Comparison of ENCODE assay signal across 21 cellular contexts in the genomic region with DNA sequence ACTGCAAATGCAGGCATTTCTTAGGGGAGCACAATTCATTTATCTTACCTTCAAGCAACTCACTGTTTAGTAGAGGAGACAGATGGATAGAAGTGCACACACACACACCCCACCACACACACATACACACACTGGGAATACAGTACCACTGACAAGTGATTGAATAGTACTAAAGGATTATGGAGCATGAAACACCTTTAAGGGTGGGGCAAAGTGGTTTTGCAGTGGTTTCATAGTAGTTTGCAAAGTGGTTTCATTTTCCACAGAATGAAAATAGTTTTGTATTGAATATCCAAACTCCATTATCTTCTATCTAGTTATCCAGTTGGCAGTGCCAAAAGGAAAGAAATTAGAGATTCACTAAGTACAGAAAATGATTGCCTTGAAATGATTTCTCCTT. TPM values are rescaled to one million over a fixed set of nuclear protein-coding genes. Genes with fewer than 3 reads are reported as not detected.
A peak's percentile ranks its signal among the peaks of the same experiment; 100 is the strongest.
DNase-seq lines count a peak whose midpoint lies in the region; ATAC-seq and TF ChIP-seq lines count a peak whose summit lies in the region.
"Had no signal": no experiment of that assay in that cellular context is flagged by ENCODE, and none has a peak within 500 bp of the region (broad histone marks: within the 10 kb centered on the region; RNA-seq: fewer than 3 reads in every experiment).

No MANE protein-coding gene starts in this region.

- H3K79me2 ChIP-seq in MM.1S (ENCODE audit: low read length) = no peaks in the 10 kb centered on the region

- no peaks in the 10 kb centered on the region for H3K36me3 ChIP-seq in MM.1S (replicated peaks; ENCODE audit: insufficient read depth, low read length)
- H3K36me3 ChIP-seq: BE2C; BLaER1 treated with 17β-estradiol and CSF1 and Interleukin-3, amounts not matched to agents 10 nM and 100 nM had no signal

- H3K4me3 ChIP-seq in MM.1S (ENCODE audit: low read length) = no peak overlapping the region
- H3K4me3 ChIP-seq in coronary artery = no peak overlapping the region
- H3K4me3 ChIP-seq: A549; BLaER1 treated with 17β-estradiol and CSF1 and Interleukin-3, amounts not matched to agents 10 nM and 100 nM; GM23248 had no signal

- DNase-seq in NCI-H2107 treated with DMSO at 0.1 percent for 48 hours (lab: John Stamatoyannopoulos, UW; ENCODE audit: unreplicated experiment) (peak; percentile 52), NCI-H2107 (lab: John Stamatoyannopoulos, UW) (no peak), T-helper 2 cell (no peak), MM.1S (peak; percentile 50), coronary artery (ENCODE audit: low spot score) (no peak)
- DNase-seq in T-helper 2 cell treated with Interferon-gamma antibody and Interleukin-4, amounts not matched to agents 5 μg/mL and 100 μg/mL, for 36 hours (ENCODE audit: low spot score) = no peak
- DNase-seq: 8988T; ACHN; AML-193; BE2C; CD4-positive, alpha-beta T cell; CD8-positive, alpha-beta memory T cell; DMS 273 treated with DMSO at 0.1 percent for 48 hours; DND-41; GM23248; H7; HCEC 1CT had no signal

- TF ChIP-seq CTCF in MM.1S (IDR thresholded peaks at IDR 0.05; ENCODE audit: low read length) = no peak
- TF ChIP-seq CTCF in coronary artery (IDR thresholded peaks at IDR 0.05) = no peak

- ATAC-seq in activated T-helper 17 cell treated with anti-CD3 and anti-CD28 coated beads, Interleukin-2, amount 50 U/mL, for 72 hours (replicated peaks) = peak; percentile 42
- ATAC-seq: A549 had no signal

- H3K36me3 Mint-ChIP-seq in T-helper 2 cell treated with Interferon-gamma antibody and Interleukin-4, amounts not matched to agents 5 μg/mL and 100 μg/mL, for 36 hours (ENCODE audit: low read depth) = peaks cover 10% of the 10 kb centered on the region
- H3K36me3 Mint-ChIP-seq in activated T-helper 17 cell treated with anti-CD3 and anti-CD28 coated beads, Interleukin-2, amount 50 U/mL, for 72 hours (ENCODE audit: low read depth) = peaks cover 4% of the 10 kb centered on the region

- H3K9me3 Mint-ChIP-seq in T-helper 2 cell treated with Interferon-gamma antibody and Interleukin-4, amounts not matched to agents 5 μg/mL and 100 μg/mL, for 36 hours = peaks cover 24% of the 10 kb centered on the region
- no peaks in the 10 kb centered on the region for H3K9me3 Mint-ChIP-seq in activated T-helper 17 cell treated with anti-CD3 and anti-CD28 coated beads, Interleukin-2, amount 50 U/mL, for 72 hours

- H3K4me1 ChIP-seq in MM.1S (ENCODE audit: low read length) = peaks cover 8% of the 10 kb centered on the region
- H3K4me1 ChIP-seq: A549, BE2C had no signal

- H2AFZ ChIP-seq in MM.1S (ENCODE audit: low read length) = no peak overlapping the region
- H2AFZ ChIP-seq: GM23248 had no signal

- peaks cover 7% of the 10 kb centered on the region for H3K27me3 Mint-ChIP-seq in T-helper 2 cell treated with Interferon-gamma antibody and Interleukin-4, amounts not matched to agents 5 μg/mL and 100 μg/mL, for 36 hours (ENCODE audit: low read depth)
- no peaks in the 10 kb centered on the region for H3K27me3 Mint-ChIP-seq in activated T-helper 17 cell treated with anti-CD3 and anti-CD28 coated beads, Interleukin-2, amount 50 U/mL, for 72 hours

- no peaks in the 10 kb centered on the region for H3K27me3 ChIP-seq in MM.1S (replicated peaks; ENCODE audit: insufficient read depth, low read length)
- H3K27me3 ChIP-seq: BE2C; BLaER1 treated with 17β-estradiol and CSF1 and Interleukin-3, amounts not matched to agents 10 nM and 100 nM had no signal

- 0 out of 2 replicates have a peak, but pooled peaks cover 3% of the 10 kb centered on the region for H3K9me3 ChIP-seq in MM.1S (replicated peaks; ENCODE audit: insufficient read depth, low read length)
- H3K9me3 ChIP-seq: BE2C had no signal

- peaks cover 12% of the 10 kb centered on the region for H3K4me1 Mint-ChIP-seq in T-helper 2 cell treated with Interferon-gamma antibody and Interleukin-4, amounts not matched to agents 5 μg/mL and 100 μg/mL, for 36 hours (ENCODE audit: low read depth)
- H3K4me1 Mint-ChIP-seq in activated T-helper 17 cell treated with anti-CD3 and anti-CD28 coated beads, Interleukin-2, amount 50 U/mL, for 72 hours = peaks cover 9% of the 10 kb centered on the region
- H3K4me1 Mint-ChIP-seq: CD14-positive monocyte had no signal

- no peaks in the 10 kb centered on the region for H3K9me2 ChIP-seq in MM.1S (replicated peaks; ENCODE audit: insufficient read depth, low read length)

- no peak overlapping the region for H3K9ac ChIP-seq in MM.1S (ENCODE audit: low read length)
- H3K9ac ChIP-seq: BLaER1 treated with 17β-estradiol and CSF1 and Interleukin-3, amounts not matched to agents 10 nM and 100 nM; GM23248 had no signal

- H3K4me2 ChIP-seq in MM.1S (ENCODE audit: low read depth, low read length) = no peak overlapping the region
- H3K4me2 ChIP-seq: A549; BLaER1 treated with 17β-estradiol and CSF1 and Interleukin-3, amounts not matched to agents 10 nM and 100 nM had no signal

- H3F3A ChIP-seq in MM.1S (ENCODE audit: insufficient read depth, low read length) = no peaks in the 10 kb centered on the region

- no peaks in the 10 kb centered on the region for H4K20me1 ChIP-seq in MM.1S (ENCODE audit: insufficient read depth, low read length)
- H4K20me1 ChIP-seq: BLaER1 treated with 17β-estradiol and CSF1 and Interleukin-3, amounts not matched to agents 10 nM and 100 nM had no signal

- no peak overlapping the region for H3K27ac Mint-ChIP-seq in T-helper 2 cell treated with Interferon-gamma antibody and Interleukin-4, amounts not matched to agents 5 μg/mL and 100 μg/mL, for 36 hours
- no peak overlapping the region for H3K27ac Mint-ChIP-seq in activated T-helper 17 cell treated with anti-CD3 and anti-CD28 coated beads, Interleukin-2, amount 50 U/mL, for 72 hours
- H3K27ac Mint-ChIP-seq: CD14-positive monocyte; CD4-positive, alpha-beta T cell; CD8-positive, alpha-beta memory T cell had no signal

- H3K4me3 Mint-ChIP-seq in T-helper 2 cell treated with Interferon-gamma antibody and Interleukin-4, amounts not matched to agents 5 μg/mL and 100 μg/mL, for 36 hours = peak overlapping the region; percentile 42
- H3K4me3 Mint-ChIP-seq in activated T-helper 17 cell treated with anti-CD3 and anti-CD28 coated beads, Interleukin-2, amount 50 U/mL, for 72 hours = no peak overlapping the region
- H3K4me3 Mint-ChIP-seq: CD14-positive monocyte; CD4-positive, alpha-beta T cell; CD8-positive, alpha-beta memory T cell had no signal

- H3K27ac ChIP-seq in MM.1S (ENCODE audit: low read length) = no peak overlapping the region
- no peak overlapping the region for H3K27ac ChIP-seq in coronary artery
- H3K27ac ChIP-seq: A549; BLaER1 treated with 17β-estradiol and CSF1 and Interleukin-3, amounts not matched to agents 10 nM and 100 nM; GM23248 had no signal

RNA-seq across cellular contexts. Expression of a gene that starts 18.9 kb away (rescaled TPM):
- 10 to 100 TPM; 33.1 to 43.8 TPM for total RNA-seq in activated T-helper 17 cell treated with anti-CD3 and anti-CD28 coated beads, Interleukin-2, amount 50 U/mL, for 72 hours

Comparison
In these comparisons a context has a peak if more than half of its experiments do, and no peak if none do; other contexts are left out.
1. DNase-seq: peak in NCI-H2107 treated with DMSO at 0.1 percent for 48 hours (single experiment) and MM.1S (single experiment); none in NCI-H2107 (single experiment), T-helper 2 cell treated with Interferon-gamma antibody and Interleukin-4, amounts not matched to agents 5 μg/mL and 100 μg/mL, for 36 hours (single experiment), T-helper 2 cell (0 of 5) and coronary artery (single experiment).